1 cellular context compared by ENCODE assay signal in genomic region chr17:17572010-17572785, GRCh38.
TF ChIP-seq lines count a peak whose summit lies in the region.

No MANE protein-coding gene starts in this region.

TF ChIP-seq in HepG2, 621 proteins besides CTCF, POLR2A, EP300 and RAD21 (continued from another document and continues in another):
- peak; percentile 34; the same call in 1 of the 2 replicates for TF ChIP-seq ARID4A (CRISPR knock-in tag; IDR thresholded peaks at IDR 0.05; ENCODE audit: borderline replicate concordance)
- no peak for TF ChIP-seq HNF1A (IDR thresholded peaks at IDR 0.05; ENCODE audit: low read depth)
- TF ChIP-seq HNF1A (CRISPR knock-in tag; IDR thresholded peaks at IDR 0.05; ENCODE audit: borderline replicate concordance), result 0 out of 2 replicates have a peak, but pooled peaks have one; percentile 38
- TF ChIP-seq HMGXB3 (CRISPR knock-in tag; IDR thresholded peaks at IDR 0.05; ENCODE audit: borderline replicate concordance), result no peak
- peak; percentile 91 for TF ChIP-seq MTA1 (CRISPR knock-in tag; IDR thresholded peaks at IDR 0.05; ENCODE audit: borderline replicate concordance)
- TF ChIP-seq, protein P1, sequence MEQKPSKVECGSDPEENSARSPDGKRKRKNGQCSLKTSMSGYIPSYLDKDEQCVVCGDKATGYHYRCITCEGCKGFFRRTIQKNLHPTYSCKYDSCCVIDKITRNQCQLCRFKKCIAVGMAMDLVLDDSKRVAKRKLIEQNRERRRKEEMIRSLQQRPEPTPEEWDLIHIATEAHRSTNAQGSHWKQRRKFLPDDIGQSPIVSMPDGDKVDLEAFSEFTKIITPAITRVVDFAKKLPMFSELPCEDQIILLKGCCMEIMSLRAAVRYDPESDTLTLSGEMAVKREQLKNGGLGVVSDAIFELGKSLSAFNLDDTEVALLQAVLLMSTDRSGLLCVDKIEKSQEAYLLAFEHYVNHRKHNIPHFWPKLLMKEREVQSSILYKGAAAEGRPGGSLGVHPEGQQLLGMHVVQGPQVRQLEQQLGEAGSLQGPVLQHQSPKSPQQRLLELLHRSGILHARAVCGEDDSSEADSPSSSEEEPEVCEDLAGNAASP (CRISPR knock-in tag; IDR thresholded peaks at IDR 0.05; ENCODE audit: borderline replicate concordance), result peak; percentile 48; the same call in 1 of the 2 replicates
- no peak for TF ChIP-seq CENPX (CRISPR knock-in tag; IDR thresholded peaks at IDR 0.05)
- peak; percentile 45; the same call in 1 of the 2 replicates for TF ChIP-seq PHF8 (CRISPR knock-in tag; IDR thresholded peaks at IDR 0.05)
- TF ChIP-seq CBX2 (IDR thresholded peaks at IDR 0.05; ENCODE audit: low read depth, low read length), result no peak
- TF ChIP-seq CBX2 (CRISPR knock-in tag; IDR thresholded peaks at IDR 0.05; ENCODE audit: low read depth), result no peak
- TF ChIP-seq HOXA3 (CRISPR knock-in tag; IDR thresholded peaks at IDR 0.05), result peak; percentile 77
- TF ChIP-seq MAZ (IDR thresholded peaks at IDR 0.05; ENCODE audit: borderline replicate concordance, low read depth, low read length), result no peak
- no peak for TF ChIP-seq MAZ (CRISPR knock-in tag; IDR thresholded peaks at IDR 0.05; ENCODE audit: low read depth)
- no peak for TF ChIP-seq ZNF570 (CRISPR knock-in tag; IDR thresholded peaks at IDR 0.05; ENCODE audit: borderline replicate concordance)
- peak; percentile 17 for TF ChIP-seq SKI (IDR thresholded peaks at IDR 0.05; ENCODE audit: partially characterized antibody)
- TF ChIP-seq SAP130 (CRISPR knock-in tag; IDR thresholded peaks at IDR 0.05; ENCODE audit: low read depth), result peak; percentile 51
- 0 out of 2 replicates have a peak, but pooled peaks have one; percentile 19 for TF ChIP-seq ZNF576 (CRISPR knock-in tag; IDR thresholded peaks at IDR 0.05)
- TF ChIP-seq, protein P2, sequence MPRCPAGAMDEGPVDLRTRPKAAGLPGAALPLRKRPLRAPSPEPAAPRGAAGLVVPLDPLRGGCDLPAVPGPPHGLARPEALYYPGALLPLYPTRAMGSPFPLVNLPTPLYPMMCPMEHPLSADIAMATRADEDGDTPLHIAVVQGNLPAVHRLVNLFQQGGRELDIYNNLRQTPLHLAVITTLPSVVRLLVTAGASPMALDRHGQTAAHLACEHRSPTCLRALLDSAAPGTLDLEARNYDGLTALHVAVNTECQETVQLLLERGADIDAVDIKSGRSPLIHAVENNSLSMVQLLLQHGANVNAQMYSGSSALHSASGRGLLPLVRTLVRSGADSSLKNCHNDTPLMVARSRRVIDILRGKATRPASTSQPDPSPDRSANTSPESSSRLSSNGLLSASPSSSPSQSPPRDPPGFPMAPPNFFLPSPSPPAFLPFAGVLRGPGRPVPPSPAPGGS (CRISPR knock-in tag; IDR thresholded peaks at IDR 0.05), result peak; percentile 48; the same call in 1 of the 2 replicates
- no peak for TF ChIP-seq MZF1 (CRISPR knock-in tag; IDR thresholded peaks at IDR 0.05; ENCODE audit: borderline replicate concordance)
- no peak for TF ChIP-seq NFKBIZ (CRISPR knock-in tag; IDR thresholded peaks at IDR 0.05)
- TF ChIP-seq ZNF274 (CRISPR knock-in tag; IDR thresholded peaks at IDR 0.05), result no peak
- TF ChIP-seq, protein P3, sequence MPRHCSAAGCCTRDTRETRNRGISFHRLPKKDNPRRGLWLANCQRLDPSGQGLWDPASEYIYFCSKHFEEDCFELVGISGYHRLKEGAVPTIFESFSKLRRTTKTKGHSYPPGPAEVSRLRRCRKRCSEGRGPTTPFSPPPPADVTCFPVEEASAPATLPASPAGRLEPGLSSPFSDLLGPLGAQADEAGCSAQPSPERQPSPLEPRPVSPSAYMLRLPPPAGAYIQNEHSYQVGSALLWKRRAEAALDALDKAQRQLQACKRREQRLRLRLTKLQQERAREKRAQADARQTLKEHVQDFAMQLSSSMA (CRISPR knock-in tag; IDR thresholded peaks at IDR 0.05), result no peak
- TF ChIP-seq ZNF839 (CRISPR knock-in tag; IDR thresholded peaks at IDR 0.05; ENCODE audit: borderline replicate concordance), result no peak
- TF ChIP-seq JUND (CRISPR knock-in tag; IDR thresholded peaks at IDR 0.05), result peak; percentile 73; the same call in 1 of the 2 replicates
- TF ChIP-seq ZNF333 (CRISPR knock-in tag; IDR thresholded peaks at IDR 0.05; ENCODE audit: borderline replicate concordance), result peak; percentile 38; the same call in 1 of the 2 replicates
- TF ChIP-seq ADNP (CRISPR knock-in tag; IDR thresholded peaks at IDR 0.05), result peak; percentile 42; the same call in 1 of the 2 replicates
- TF ChIP-seq, protein P4, sequence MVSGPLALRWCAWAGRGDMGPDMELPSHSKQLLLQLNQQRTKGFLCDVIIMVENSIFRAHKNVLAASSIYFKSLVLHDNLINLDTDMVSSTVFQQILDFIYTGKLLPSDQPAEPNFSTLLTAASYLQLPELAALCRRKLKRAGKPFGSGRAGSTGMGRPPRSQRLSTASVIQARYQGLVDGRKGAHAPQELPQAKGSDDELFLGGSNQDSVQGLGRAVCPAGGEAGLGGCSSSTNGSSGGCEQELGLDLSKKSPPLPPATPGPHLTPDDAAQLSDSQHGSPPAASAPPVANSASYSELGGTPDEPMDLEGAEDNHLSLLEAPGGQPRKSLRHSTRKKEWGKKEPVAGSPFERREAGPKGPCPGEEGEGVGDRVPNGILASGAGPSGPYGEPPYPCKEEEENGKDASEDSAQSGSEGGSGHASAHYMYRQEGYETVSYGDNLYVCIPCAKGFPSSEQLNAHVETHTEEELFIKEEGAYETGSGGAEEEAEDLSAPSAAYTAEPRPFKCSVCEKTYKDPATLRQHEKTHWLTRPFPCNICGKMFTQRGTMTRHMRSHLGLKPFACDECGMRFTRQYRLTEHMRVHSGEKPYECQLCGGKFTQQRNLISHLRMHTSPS (CRISPR knock-in tag; IDR thresholded peaks at IDR 0.05; ENCODE audit: low read depth), result peak; percentile 85; the same call in 1 of the 2 replicates
- peak; percentile 74 for TF ChIP-seq TEAD3 (CRISPR knock-in tag; optimal IDR thresholded peaks at IDR 0.05; ENCODE audit: borderline replicate concordance)
- no peak for TF ChIP-seq NR2F1 (CRISPR knock-in tag; IDR thresholded peaks at IDR 0.05)
- no peak for TF ChIP-seq SRSF1 (optimal IDR thresholded peaks at IDR 0.05; ENCODE audit: low read depth, low read length)
- peak; percentile 76; the same call in 1 of the 2 replicates for TF ChIP-seq ZNF350 (CRISPR knock-in tag; IDR thresholded peaks at IDR 0.05; ENCODE audit: borderline replicate concordance, low read depth)
- TF ChIP-seq SRF (IDR thresholded peaks at IDR 0.05; ENCODE audit: low read depth, low read length), result no peak
- TF ChIP-seq PPARG (CRISPR knock-in tag; conservative IDR thresholded peaks at IDR 0.05), result 0 out of 2 replicates have a peak, but pooled peaks have one; percentile 41
- no peak for TF ChIP-seq ZNF547 (CRISPR knock-in tag; IDR thresholded peaks at IDR 0.05)
- TF ChIP-seq YEATS4 (CRISPR knock-in tag; IDR thresholded peaks at IDR 0.05; ENCODE audit: borderline replicate concordance), result peak; percentile 63
- TF ChIP-seq HDAC6 (IDR thresholded peaks at IDR 0.05; ENCODE audit: low read depth, low read length), result no peak
- no peak for TF ChIP-seq ZNF619 (CRISPR knock-in tag; IDR thresholded peaks at IDR 0.05)
- TF ChIP-seq ZSCAN30 (CRISPR knock-in tag; IDR thresholded peaks at IDR 0.05), result no peak
- no peak for TF ChIP-seq GLI4 (CRISPR knock-in tag; IDR thresholded peaks at IDR 0.05; ENCODE audit: borderline replicate concordance)
- TF ChIP-seq RARA (CRISPR knock-in tag; IDR thresholded peaks at IDR 0.05), result peak; percentile 49
- no peak for TF ChIP-seq HOXA5 (CRISPR knock-in tag; IDR thresholded peaks at IDR 0.05)
- TF ChIP-seq MIER3 (CRISPR knock-in tag; IDR thresholded peaks at IDR 0.05; ENCODE audit: borderline replicate concordance), result no peak; the same call in none of the 2 replicates
